In genomic region chr22:20450551-20450906, GRCh38 we compare ENCODE assay signal across 14 cellular contexts. TPM values are rescaled to one million over a fixed set of nuclear protein-coding genes. Genes with fewer than 3 reads are reported as not detected.
DNase-seq lines count a peak whose midpoint lies in the region; ATAC-seq and TF ChIP-seq lines count a peak whose summit lies in the region.
"Had no signal": no experiment of that assay in that cellular context is flagged by ENCODE, and none has a peak within 500 bp of the region (broad histone marks: within the 10 kb centered on the region; RNA-seq: fewer than 3 reads in every experiment).

No MANE protein-coding gene starts in this region.

- H3K36me3 ChIP-seq in prostate gland = peaks cover 0 to 5% of the 10 kb centered on the region in 2 donors

- H3K4me3 ChIP-seq in prostate gland = no peak overlapping the region
- H3K4me3 ChIP-seq: GM23248 had no signal

- ATAC-seq in HG03565 (IDR thresholded peaks at IDR 0.05; ENCODE audit: unreplicated experiment) (no peak), natural killer cell (no peak)
- ATAC-seq: CD8-positive, alpha-beta T cell had no signal

- in situ Hi-C loops in KBM-7 (cut with MboI; ENCODE audit: low pct_unique_long_range_greater_than_20kb, low sequenced_read_pairs) = no loop called here

- H3K27ac ChIP-seq in VCaP (peak overlapping the region; percentile 69), prostate gland (no peak overlapping the region)
- H3K27ac ChIP-seq: GM23248 had no signal

- no peak for TF ChIP-seq POLR2A in prostate gland (IDR thresholded peaks at IDR 0.05)

- H3K27me3 Mint-ChIP-seq in natural killer cell (ENCODE audit: low read depth in 2 of 2) = no peaks in the 10 kb centered on the region
- H3K27me3 Mint-ChIP-seq: CD4-positive, CD25-positive, alpha-beta regulatory T cell had no signal

- peak; percentile 5 for DNase-seq in epidermal melanocyte (ENCODE audit: insufficient read length, low spot score)
- DNase-seq in prostate gland (ENCODE audit: low spot score) = peak; percentile 24
- no peak for DNase-seq in natural killer cell
- no peak for DNase-seq in KBM-7
- DNase-seq: C1 segment of cervical spinal cord; Caco-2; CD4-positive, CD25-positive, alpha-beta regulatory T cell; CD8-positive, alpha-beta T cell; DMS153; DND-41; GM23248; HCEC 1CT had no signal

- no peaks in the 10 kb centered on the region for H3K9me3 ChIP-seq in prostate gland
- H3K9me3 ChIP-seq: Caco-2 had no signal

- peaks cover 4% of the 10 kb centered on the region for H3K36me3 Mint-ChIP-seq in natural killer cell

- H3K9me3 Mint-ChIP-seq in natural killer cell = no peaks in the 10 kb centered on the region
- H3K9me3 Mint-ChIP-seq: CD8-positive, alpha-beta T cell had no signal

- no peaks in the 10 kb centered on the region for H3K4me1 Mint-ChIP-seq in natural killer cell

- H3K4me1 ChIP-seq in prostate gland (replicated peaks) = no peaks in the 10 kb centered on the region
- H3K4me1 ChIP-seq: Caco-2 had no signal

- no peak overlapping the region for H3K27ac Mint-ChIP-seq in natural killer cell
- H3K27ac Mint-ChIP-seq: CD8-positive, alpha-beta T cell had no signal

- no peak for TF ChIP-seq CTCF in VCaP (conservative IDR thresholded peaks at IDR 0.05)
- TF ChIP-seq CTCF in prostate gland (IDR thresholded peaks at IDR 0.05) = no peak
- TF ChIP-seq CTCF in natural killer cell (IDR thresholded peaks at IDR 0.05) = no peak

- WGBS in prostate gland = 55% methylated on average over 1 of the region's 1 CpG

- no peak overlapping the region for H3K4me3 Mint-ChIP-seq in natural killer cell
- H3K4me3 Mint-ChIP-seq: CD4-positive, CD25-positive, alpha-beta regulatory T cell; CD8-positive, alpha-beta T cell had no signal

- intact Hi-C loops in prostate gland (cut with DNase I) (no loop called here), natural killer cell (cut with micrococcal nuclease) (no loop called here)

- no peaks in the 10 kb centered on the region for H3K27me3 ChIP-seq in prostate gland (replicated peaks; ENCODE audit: insufficient read depth)

RNA-seq across cellular contexts. Expression of gene SCARF2, which starts 12.9 kb away (rescaled TPM):
- 10 to 100 TPM; 12.8 to 28.6 TPM for total RNA-seq in prostate gland
- total RNA-seq in natural killer cell = 1 to 10 TPM; 1.8 to 3.5 (median 2.9) TPM

RNA-seq across cellular contexts. Expression of gene KLHL22, which starts 45.1 kb away (rescaled TPM):
- total RNA-seq in prostate gland = 10 to 100 TPM; 45.1 to 51.3 TPM
- total RNA-seq in natural killer cell = 10 to 100 TPM; 26.5 to 53.0 (median 31.0) TPM

RNA-seq across cellular contexts. Expression of gene ZNF74, which starts 56.6 kb away (rescaled TPM):
- 10 to 100 TPM; 17.0 to 41.6 TPM for total RNA-seq in prostate gland
- total RNA-seq in natural killer cell = 10 to 100 TPM in 2 of 3 donors, 1 to 10 TPM in 1; 7.7 to 18.2 (median 10.4) TPM

RNA-seq across cellular contexts. Expression of gene MED15, which starts 56.9 kb away (rescaled TPM):
- total RNA-seq in prostate gland (10 to 100 TPM; 43.2 to 87.1 TPM), natural killer cell (100 to 1,000 TPM; 269 to 291 (median 270) TPM)

Comparison
In these comparisons a context has a peak if more than half of its experiments do, and no peak if none do; other contexts are left out.
1. DNase-seq: peak in epidermal melanocyte (single experiment) and prostate gland (single experiment); none in natural killer cell (single experiment) and KBM-7 (single experiment).